8 cellular contexts compared by ENCODE assay signal in genomic region chr17:44828919-44829557, GRCh38. TPM values are rescaled to one million over a fixed set of nuclear protein-coding genes. Genes with fewer than 3 reads are reported as not detected.
DNase-seq lines count a peak whose midpoint lies in the region; ATAC-seq and TF ChIP-seq lines count a peak whose summit lies in the region.

No MANE protein-coding gene starts in this region.

- H3K27me3 ChIP-seq in CD4-positive, alpha-beta memory T cell (ENCODE audit: insufficient read depth, low read length) = peaks cover 49% of the 10 kb centered on the region
- peaks cover 7% of the 10 kb centered on the region for H3K27me3 ChIP-seq in ascending aorta
- H3K27me3 ChIP-seq in thyroid gland = peaks cover 27% of the 10 kb centered on the region

- H3K9me3 ChIP-seq in CD4-positive, alpha-beta memory T cell (ENCODE audit: control insufficient read depth in 1 of 2, low read length in 2 of 2) = no peaks in the 10 kb centered on the region
- H3K9me3 ChIP-seq in ascending aorta (no peaks in the 10 kb centered on the region), thyroid gland (no peaks in the 10 kb centered on the region)

- H3K4me3 Mint-ChIP-seq in CD4-positive, alpha-beta memory T cell = peak overlapping the region; percentile 76 to 86 (median 83)
- H3K4me3 Mint-ChIP-seq in IgD-negative memory B cell = peak overlapping the region; percentile 78 to 91 (median 83)

- peak overlapping the region in 1 of 2 donors; percentile 17 for H3K4me3 ChIP-seq in CD4-positive, alpha-beta memory T cell (ENCODE audit: low read length in 2 of 2)
- H3K4me3 ChIP-seq in ascending aorta (peak overlapping the region; percentile 79 to 86), thyroid gland (replicated peaks in 1 of 3) (peak overlapping the region in 1 of 3 donors; percentile 50)

- H3K9me3 Mint-ChIP-seq in CD4-positive, alpha-beta memory T cell = no peaks in the 10 kb centered on the region
- H3K9me3 Mint-ChIP-seq in IgD-negative memory B cell = no peaks in the 10 kb centered on the region

- H3K27ac Mint-ChIP-seq in CD4-positive, alpha-beta memory T cell = peak overlapping the region in 2 of 7 donors; percentile 1 to 35
- H3K27ac Mint-ChIP-seq in IgD-negative memory B cell = no peak overlapping the region

- peaks cover 8 to 15% (median 10%) of the 10 kb centered on the region in 4 donors for H3K4me1 Mint-ChIP-seq in CD4-positive, alpha-beta memory T cell
- H3K4me1 Mint-ChIP-seq in IgD-negative memory B cell = peaks cover 6 to 10% (median 9%) of the 10 kb centered on the region in 3 donors

- POLR2A ChIA-PET in CD4-positive, alpha-beta memory T cell (lab: Charles Lee; ENCODE audit: partially characterized antibody) = no interaction called here

- TF ChIP-seq CTCF in ascending aorta (IDR thresholded peaks at IDR 0.05) (no peak), thyroid gland (IDR thresholded peaks at IDR 0.05) (no peak)

- CTCF ChIA-PET in CD4-positive, alpha-beta memory T cell (lab: Charles Lee; ENCODE audit: partially characterized antibody) = no interaction called here

- H3K4me1 ChIP-seq in CD4-positive, alpha-beta memory T cell (ENCODE audit: insufficient read depth, low read length) = peaks cover 16% of the 10 kb centered on the region
- H3K4me1 ChIP-seq in ascending aorta = peaks cover 2 to 4% of the 10 kb centered on the region in 2 donors
- H3K4me1 ChIP-seq in thyroid gland = peaks cover 5 to 9% of the 10 kb centered on the region in 2 donors

- TF ChIP-seq POLR2A in thyroid gland (IDR thresholded peaks at IDR 0.05) = no peak

- WGBS in thyroid gland, 2 donors = 6 to 8% methylated on average over 24 of the region's 24 CpGs

- intact Hi-C loops in CD4-positive, alpha-beta memory T cell (cut with micrococcal nuclease) = no loop called here
- intact Hi-C loops in ascending aorta (cut with DNase I) = no loop called here
- intact Hi-C loops in thyroid gland (cut with DNase I) = no loop called here

- no peaks in the 10 kb centered on the region for H3K36me3 ChIP-seq in CD4-positive, alpha-beta memory T cell (ENCODE audit: insufficient read depth, low read length)
- no peaks in the 10 kb centered on the region for H3K36me3 ChIP-seq in ascending aorta
- H3K36me3 ChIP-seq in thyroid gland = no peaks in the 10 kb centered on the region

- no peaks in the 10 kb centered on the region for H3K36me3 Mint-ChIP-seq in CD4-positive, alpha-beta memory T cell
- H3K36me3 Mint-ChIP-seq in IgD-negative memory B cell = no peaks in the 10 kb centered on the region

- H3K27me3 Mint-ChIP-seq in CD4-positive, alpha-beta memory T cell = peaks cover 32 to 51% of the 10 kb centered on the region in 2 donors
- peaks cover 49% of the 10 kb centered on the region for H3K27me3 Mint-ChIP-seq in IgD-negative memory B cell

- no peak for ATAC-seq in GM18858 (IDR thresholded peaks at IDR 0.05; ENCODE audit: unreplicated experiment)
- no peak for ATAC-seq in esophagus mucosa
- no peak for ATAC-seq in GM21381 (IDR thresholded peaks at IDR 0.05; ENCODE audit: unreplicated experiment)

- DNase-seq in CD4-positive, alpha-beta memory T cell = peak in 4 of 5 donors; percentile 20 to 37 (median 24)
- DNase-seq in ascending aorta (ENCODE audit: low spot score in 2 of 2) (no peak), kidney tubule cell (ENCODE audit: low spot score) (peak; percentile 34), thyroid gland (no peak)

- no peak overlapping the region for H3K27ac ChIP-seq in CD4-positive, alpha-beta memory T cell (ENCODE audit: low read depth, low read length)
- peak overlapping the region; percentile 62 to 85 for H3K27ac ChIP-seq in ascending aorta
- peak overlapping the region in 2 of 3 donors; percentile 57 to 70 for H3K27ac ChIP-seq in thyroid gland

RNA-seq across cellular contexts. Expression of gene GJC1, which starts 1.0 kb away (rescaled TPM):
- total RNA-seq in CD4-positive, alpha-beta memory T cell = not detected
- not detected for polyA plus RNA-seq in CD4-positive, alpha-beta memory T cell
- 0.15 TPM for polyA plus RNA-seq in IgD-negative memory B cell
- total RNA-seq in ascending aorta (9.9 TPM), thyroid gland (1 to 10 TPM; 1.4 to 6.1 (median 3.8) TPM), esophagus mucosa (1.4 TPM)

RNA-seq across cellular contexts. Expression of gene HIGD1B, which starts 18.6 kb away (rescaled TPM):
- total RNA-seq in CD4-positive, alpha-beta memory T cell = not detected
- polyA plus RNA-seq in CD4-positive, alpha-beta memory T cell = not detected
- not detected for polyA plus RNA-seq in IgD-negative memory B cell
- not detected for total RNA-seq in ascending aorta
- total RNA-seq in thyroid gland = not detected
- 3.4 TPM for total RNA-seq in esophagus mucosa

Comparison
In these comparisons a context has a peak if more than half of its experiments do, and no peak if none do; other contexts are left out.
1. DNase-seq: peak in CD4-positive, alpha-beta memory T cell (4 of 5) and kidney tubule cell (single experiment); none in ascending aorta (0 of 2) and thyroid gland (0 of 2).